25 cellular contexts compared by ENCODE assay signal in the genomic region with DNA sequence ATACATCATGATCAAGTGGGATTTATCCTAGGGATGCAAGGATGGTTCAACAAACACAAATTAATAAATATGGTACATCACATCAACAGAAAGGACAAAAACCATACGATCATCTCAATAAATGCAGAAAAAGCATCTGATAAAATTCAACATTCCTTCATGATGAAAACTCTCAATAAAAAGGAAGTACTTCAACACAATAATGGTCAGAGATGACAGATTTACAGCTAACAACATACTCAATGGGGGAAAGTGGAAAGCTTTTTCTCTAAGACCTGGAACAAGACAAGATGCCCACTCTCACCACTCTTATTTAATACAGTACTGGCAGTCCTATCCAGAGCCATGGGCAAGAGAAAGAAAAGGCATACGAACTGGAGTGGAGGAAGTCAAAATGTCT. TPM values are rescaled to one million over a fixed set of nuclear protein-coding genes. Genes with fewer than 3 reads are reported as not detected.
"Had no signal": no experiment of that assay in that cellular context is flagged by ENCODE, and none has a peak within 500 bp of the region (broad histone marks: within the 10 kb centered on the region; RNA-seq: fewer than 3 reads in every experiment).

No MANE protein-coding gene starts in this region.

- H3K4me3 ChIP-seq: stomach, suprapubic skin, testis, thoracic aorta, thyroid gland, tibial artery, tibial nerve, transverse colon, upper lobe of left lung, upper lobe of right lung, uterus, vagina had no signal

- H3K27me3 ChIP-seq: stomach, suprapubic skin, testis, thyroid gland, tibial artery, tibial nerve, transverse colon, upper lobe of left lung, upper lobe of right lung, uterus, vagina had no signal

- DNase-seq: stimulated activated CD4-positive, alpha-beta T cell treated with anti-CD3 and anti-CD28 coated beads, Interleukin-2, amount 100 ng/mL, for 48 hours; stimulated activated CD4-positive, alpha-beta T cell treated with anti-CD3 and anti-CD28 coated beads, Interleukin-4, amount 100 ng/mL, for 1 hour; stimulated activated CD4-positive, alpha-beta T cell treated with anti-CD3 and anti-CD28 coated beads, Interleukin-4, amount 100 ng/mL, for 24 hours; stimulated activated CD4-positive, alpha-beta T cell treated with anti-CD3 and anti-CD28 coated beads, Interleukin-4, amount 100 ng/mL, for 4 hours; stimulated activated CD8-positive, alpha-beta memory T cell treated with anti-CD3 and anti-CD28 coated beads, Interleukin-4, amount 100 ng/mL, for 48 hours; stimulated activated naive B cell treated with anti-CD40 and anti-IgM and Interleukin-4, amounts not matched to agents 10 μg/mL and 1 μg/mL and 100 μg/mL, for 72 hours; stimulated activated naive CD4-positive, alpha-beta T cell; stimulated activated naive CD4-positive, alpha-beta T cell treated with Interleukin-2 at 50 U/mL for 16 hours; stimulated activated naive CD8-positive, alpha-beta T cell treated with anti-CD3 and anti-CD28 coated beads, Interleukin-15, amount 100 ng/mL, for 72 hours; stimulated activated naive CD8-positive, alpha-beta T cell treated with anti-CD3 and anti-CD28 coated beads, Interleukin-15, Interleukin-2, amounts not matched to agents 100 U/mL and 50 U/mL, for 24 hours; stomach; substantia nigra; testis; thyroid gland; tibial artery; transverse colon; upper lobe of left lung; upper lobe of right lung; uterus had no signal

- H3K27ac ChIP-seq: stomach, suprapubic skin, testis, thoracic aorta, thyroid gland, tibial artery, tibial nerve, transverse colon, upper lobe of left lung, upper lobe of right lung, uterus, vagina had no signal

- H3K9me3 ChIP-seq: suprapubic skin, testis, thoracic aorta, thyroid gland, upper lobe of left lung, upper lobe of right lung, uterus, vagina had no signal

- H3K36me3 ChIP-seq: stomach, suprapubic skin, thoracic aorta, thyroid gland, tibial artery, tibial nerve, upper lobe of left lung, upper lobe of right lung, uterus, vagina had no signal

- ATAC-seq: stimulated activated effector memory CD8-positive, alpha-beta T cell treated with anti-CD3 and anti-CD28 coated beads, Interleukin-12 subunit alpha, Interleukin-12 subunit beta, amount 100 ng/mL, for 72 hours; stimulated activated memory B cell treated with anti-CD40 and anti-IgM and Interleukin-4, amounts not matched to agents 10 μg/mL and 1 μg/mL and 100 μg/mL, for 72 hours; stimulated activated naive B cell treated with anti-CD40 and anti-IgM and Interleukin-4, amounts not matched to agents 10 μg/mL and 1 μg/mL and 100 μg/mL, for 72 hours; stimulated activated naive CD8-positive, alpha-beta T cell treated with anti-CD3 and anti-CD28 coated beads, Interleukin-15, amount 100 ng/mL, for 72 hours; stimulated activated naive CD8-positive, alpha-beta T cell treated with anti-CD3 and anti-CD28 coated beads, Interleukin-15, Interleukin-2, amounts not matched to agents 100 U/mL and 50 U/mL, for 24 hours; upper lobe of right lung had no signal

- H3K4me1 ChIP-seq: stomach, suprapubic skin, testis, thyroid gland, tibial artery, tibial nerve, transverse colon, upper lobe of left lung, upper lobe of right lung, uterus, vagina had no signal

RNA-seq across cellular contexts. Expression of gene PRR15, which starts 39.9 kb away (rescaled TPM):
- total RNA-seq: vagina had no signal
